ENCODE assay signal across 26 cellular contexts in the genomic region with DNA sequence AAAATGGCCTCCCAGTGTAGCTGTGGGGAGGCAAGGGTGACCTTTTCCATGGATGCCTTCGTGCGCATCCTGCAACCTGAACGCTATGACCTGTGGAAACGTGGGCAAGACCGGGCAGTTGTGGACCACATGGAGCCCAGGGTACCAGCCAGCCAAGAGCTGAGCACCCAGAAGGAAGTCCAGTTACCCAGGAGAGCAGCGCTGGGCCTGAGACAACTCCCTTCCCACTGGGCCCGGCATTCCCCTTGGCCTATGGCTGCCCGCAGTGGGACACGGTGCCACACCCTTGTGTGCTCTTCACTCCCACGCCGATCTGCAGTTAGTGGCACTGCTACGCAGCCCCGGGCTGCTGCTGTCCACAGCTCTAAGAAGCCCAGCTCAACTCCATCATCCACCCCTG. TPM values are rescaled to one million over a fixed set of nuclear protein-coding genes. Genes with fewer than 3 reads are reported as not detected.
"Had no signal": no experiment of that assay in that cellular context is flagged by ENCODE, and none has a peak within 500 bp of the region (broad histone marks: within the 10 kb centered on the region; RNA-seq: fewer than 3 reads in every experiment).

No MANE protein-coding gene starts in this region.

- FAIRE-seq: HTR-8/SVneo had no signal

- DNase-seq: KBM-7; MV-4-11; NCI-H1048; NCI-H1105; NCI-H1417; NCI-H1436 treated with DMSO at 0.1 percent for 48 hours; NCI-H1694; NCI-H187 treated with DMSO at 0.1 percent for 48 hours; NCI-H2029 treated with DMSO at 0.1 percent for 48 hours; NCI-H2171 treated with DMSO at 0.1 percent for 48 hours; NCI-H345; NCI-H524; NCI-H526 treated with DMSO at 0.1 percent for 48 hours; NCI-H774; NK-92 treated with Interleukin-12 subunit alpha and Interleukin-12 subunit beta, amount 100 ng/mL, for 24 hours; PC-3; SHP77 had no signal

- ATAC-seq: Panc1, PC-3, SK-N-SH treated with all-trans-retinoic acid at 6 μM for 48 hours had no signal

- H3K27ac ChIP-seq: HL-60, RWPE1 had no signal

RNA-seq across cellular contexts. Expression of a gene that starts 26.8 kb away (rescaled TPM):
- total RNA-seq: LHCN-M2, MCF 10A, NCI-H460, OCI-LY7, PC-3 had no signal

RNA-seq across cellular contexts. Expression of a gene that starts 50.9 kb away (rescaled TPM):
- total RNA-seq: LHCN-M2, MCF 10A, NCI-H460, OCI-LY7, PC-3 had no signal
